7 cellular contexts compared by ENCODE assay signal in the genomic region with DNA sequence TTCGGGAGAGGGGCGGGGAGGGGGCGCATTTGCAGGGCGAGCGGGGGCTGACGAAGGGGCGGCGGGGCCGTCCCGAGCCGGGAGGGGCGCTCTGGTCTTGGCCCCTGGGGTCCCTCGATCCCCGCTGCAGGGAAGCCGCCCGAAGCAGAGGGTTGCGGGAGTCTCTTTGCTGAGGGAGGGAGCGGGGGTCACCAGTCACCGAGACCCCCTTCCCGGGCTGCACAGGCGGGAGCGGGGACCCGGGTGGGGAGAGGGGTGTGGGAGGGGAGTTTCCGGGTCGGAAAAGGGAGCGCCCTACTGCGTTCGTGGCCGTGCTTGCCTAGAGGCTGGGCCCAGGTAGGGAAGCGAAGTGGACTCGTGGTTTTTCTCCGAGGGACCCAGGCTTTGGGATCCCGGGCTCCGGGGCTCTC. TPM values are rescaled to one million over a fixed set of nuclear protein-coding genes. Genes with fewer than 3 reads are reported as not detected.
DNase-seq lines count a peak whose midpoint lies in the region; ATAC-seq and TF ChIP-seq lines count a peak whose summit lies in the region.
"Had no signal": no experiment of that assay in that cellular context is flagged by ENCODE, and none has a peak within 500 bp of the region (broad histone marks: within the 10 kb centered on the region; RNA-seq: fewer than 3 reads in every experiment).

No MANE protein-coding gene starts in this region.

- H3K27ac Mint-ChIP-seq in endothelial cell (ENCODE audit: unreplicated experiment): no peak overlapping the region

- DNase-seq in GM06990 (ENCODE audit: extremely low read depth, insufficient read length) (no peak), endothelial cell (ENCODE audit: low spot score) (no peak), LoVo (ENCODE audit: low spot score) (no peak), NCI-H524 treated with DMSO at 0.1 percent for 48 hours (lab: John Stamatoyannopoulos, UW) (no peak)

- H3K4me1 ChIP-seq in skeletal muscle satellite cell (ENCODE audit: control insufficient read depth, insufficient read depth, low read length): peaks cover 17% of the 10 kb centered on the region

- peak overlapping the region; percentile 79 for H3K4me3 Mint-ChIP-seq in endothelial cell (ENCODE audit: unreplicated experiment)

- H3K9me3 ChIP-seq in skeletal muscle satellite cell (replicated peaks; ENCODE audit: low read length): no peaks in the 10 kb centered on the region

- H3K36me3 Mint-ChIP-seq in endothelial cell (ENCODE audit: low read depth, unreplicated experiment): peaks cover 14% of the 10 kb centered on the region

- no peaks in the 10 kb centered on the region for H3K27me3 ChIP-seq in GM06990 (replicated peaks; ENCODE audit: control insufficient read depth, insufficient read depth, low read length)
- no peaks in the 10 kb centered on the region for H3K27me3 ChIP-seq in skeletal muscle satellite cell (ENCODE audit: control insufficient read depth, insufficient read depth, low read length)

- peaks cover 12% of the 10 kb centered on the region for H3K27me3 Mint-ChIP-seq in endothelial cell (ENCODE audit: unreplicated experiment)

- H3K4me2 ChIP-seq in skeletal muscle satellite cell (ENCODE audit: low read length): peak overlapping the region; percentile 96

- peak overlapping the region; percentile 93 for H3K9ac ChIP-seq in skeletal muscle satellite cell (ENCODE audit: low read depth, low read length)

- no peaks in the 10 kb centered on the region for H3K9me3 Mint-ChIP-seq in endothelial cell (ENCODE audit: unreplicated experiment)

- peak; percentile 13 for ATAC-seq in HG03457 (IDR thresholded peaks at IDR 0.05; ENCODE audit: unreplicated experiment)

- H3K4me3 ChIP-seq in GM06990 (replicated peaks; ENCODE audit: low read depth, low read length) (peak overlapping the region; percentile 92), skeletal muscle satellite cell (ENCODE audit: low read length) (peak overlapping the region; percentile 90)

- peaks cover 5% of the 10 kb centered on the region for H3K36me3 ChIP-seq in GM06990 (ENCODE audit: control insufficient read depth, insufficient read depth, low read length)
- H3K36me3 ChIP-seq in skeletal muscle satellite cell (ENCODE audit: insufficient read depth, low read length): peaks cover 33% of the 10 kb centered on the region

- TF ChIP-seq CTCF in GM06990 (IDR thresholded peaks at IDR 0.05; ENCODE audit: insufficient read depth, low read length, poor library complexity, severe bottlenecking) (no peak), endothelial cell (IDR thresholded peaks at IDR 0.05; ENCODE audit: unreplicated experiment) (no peak)

- H3K4me1 Mint-ChIP-seq in endothelial cell (ENCODE audit: unreplicated experiment): peaks cover 6% of the 10 kb centered on the region

RNA-seq across cellular contexts. Expression of gene AP1S1, which starts 0.4 kb away (rescaled TPM):
- 45.6 TPM for total RNA-seq in endothelial cell (ENCODE audit: unreplicated experiment)
- 160 and 168 TPM in 2 replicates for total RNA-seq in skeletal muscle satellite cell (2012; rRNA removed)

RNA-seq across cellular contexts. Expression of gene VGF, which starts 10.7 kb away (rescaled TPM):
- total RNA-seq in endothelial cell (ENCODE audit: unreplicated experiment): 0.77 TPM
- 0.22 and 2.8 TPM in 2 replicates for total RNA-seq in skeletal muscle satellite cell (2012; rRNA removed)

RNA-seq across cellular contexts. Expression of gene NAT16, which starts 25.4 kb away (rescaled TPM):
- total RNA-seq in endothelial cell (ENCODE audit: unreplicated experiment): not detected
- total RNA-seq in skeletal muscle satellite cell (2012; rRNA removed): not detected in 2 replicates
- total RNA-seq: T-helper 1 cell treated with Interleukin-12 subunit alpha and Interleukin-12 subunit beta and Interleukin-4 antibody, amounts not matched to agents 30 ng/mL and 1 ng/mL, for 36 hours had no signal

RNA-seq across cellular contexts. Expression of gene SERPINE1, which starts 27.8 kb away (rescaled TPM):
- 0.80 TPM for total RNA-seq in endothelial cell (ENCODE audit: unreplicated experiment)
- 1,333 and 2,370 TPM in 2 replicates for total RNA-seq in skeletal muscle satellite cell (2012; rRNA removed)
- total RNA-seq: T-helper 1 cell treated with Interleukin-12 subunit alpha and Interleukin-12 subunit beta and Interleukin-4 antibody, amounts not matched to agents 30 ng/mL and 1 ng/mL, for 36 hours had no signal

RNA-seq across cellular contexts. Expression of gene MOGAT3, which starts 46.1 kb away (rescaled TPM):
- total RNA-seq in endothelial cell (ENCODE audit: unreplicated experiment): not detected
- total RNA-seq in skeletal muscle satellite cell (2012; rRNA removed): not detected in 2 replicates
- total RNA-seq: T-helper 1 cell treated with Interleukin-12 subunit alpha and Interleukin-12 subunit beta and Interleukin-4 antibody, amounts not matched to agents 30 ng/mL and 1 ng/mL, for 36 hours had no signal
